Comparison of ENCODE assay signal across 2 cellular contexts in the genomic region with DNA sequence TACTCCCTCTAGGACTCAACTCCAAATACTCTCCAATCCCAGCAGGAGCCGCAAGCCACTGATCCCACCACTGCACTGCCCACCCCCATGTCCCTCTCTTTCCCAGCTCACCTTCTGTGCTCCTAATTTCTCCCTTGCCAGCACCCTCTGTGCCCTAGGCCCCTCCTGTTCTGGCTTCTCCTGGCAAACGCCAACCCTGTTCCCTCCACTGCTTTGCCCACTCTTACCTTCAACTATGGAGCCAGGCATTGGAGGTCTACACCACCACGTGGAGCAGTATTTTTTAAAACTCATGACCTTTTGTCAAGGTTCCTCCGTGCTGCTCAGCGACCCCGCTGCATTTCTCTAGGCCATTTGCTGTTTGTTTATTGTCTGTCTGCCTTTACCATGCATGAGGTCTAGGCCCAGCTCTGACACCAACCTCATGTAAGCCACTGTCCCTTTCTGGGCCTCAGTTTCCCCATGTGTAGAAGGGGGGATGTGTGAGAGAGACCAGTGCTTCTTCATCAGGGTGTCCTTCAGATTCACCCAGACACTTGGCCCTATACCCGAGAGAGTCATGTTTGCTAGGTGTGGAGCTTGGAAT.
TF ChIP-seq lines count a peak whose summit lies in the region.

No MANE protein-coding gene starts in this region.

TF ChIP-seq in SK-N-SH, 30 proteins besides CTCF, POLR2A, EP300 and RAD21 (continued from another document):
- TF ChIP-seq, protein P1, sequence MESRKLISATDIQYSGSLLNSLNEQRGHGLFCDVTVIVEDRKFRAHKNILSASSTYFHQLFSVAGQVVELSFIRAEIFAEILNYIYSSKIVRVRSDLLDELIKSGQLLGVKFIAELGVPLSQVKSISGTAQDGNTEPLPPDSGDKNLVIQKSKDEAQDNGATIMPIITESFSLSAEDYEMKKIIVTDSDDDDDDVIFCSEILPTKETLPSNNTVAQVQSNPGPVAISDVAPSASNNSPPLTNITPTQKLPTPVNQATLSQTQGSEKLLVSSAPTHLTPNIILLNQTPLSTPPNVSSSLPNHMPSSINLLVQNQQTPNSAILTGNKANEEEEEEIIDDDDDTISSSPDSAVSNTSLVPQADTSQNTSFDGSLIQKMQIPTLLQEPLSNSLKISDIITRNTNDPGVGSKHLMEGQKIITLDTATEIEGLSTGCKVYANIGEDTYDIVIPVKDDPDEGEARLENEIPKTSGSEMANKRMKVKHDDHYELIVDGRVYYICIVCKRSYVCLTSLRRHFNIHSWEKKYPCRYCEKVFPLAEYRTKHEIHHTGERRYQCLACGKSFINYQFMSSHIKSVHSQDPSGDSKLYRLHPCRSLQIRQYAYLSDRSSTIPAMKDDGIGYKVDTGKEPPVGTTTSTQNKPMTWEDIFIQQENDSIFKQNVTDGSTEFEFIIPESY (IDR thresholded peaks at IDR 0.05; ENCODE audit: borderline replicate concordance, low read depth): no peak
- TF ChIP-seq POLR2AphosphoS5 (IDR thresholded peaks at IDR 0.05; ENCODE audit: low read depth, low read length) (no peak), RFX5 (IDR thresholded peaks at IDR 0.05; ENCODE audit: low read length) (no peak), EZH2phosphoT487 (IDR thresholded peaks at IDR 0.05; ENCODE audit: borderline replicate concordance, low read depth) (no peak)
- TF ChIP-seq, protein P2, sequence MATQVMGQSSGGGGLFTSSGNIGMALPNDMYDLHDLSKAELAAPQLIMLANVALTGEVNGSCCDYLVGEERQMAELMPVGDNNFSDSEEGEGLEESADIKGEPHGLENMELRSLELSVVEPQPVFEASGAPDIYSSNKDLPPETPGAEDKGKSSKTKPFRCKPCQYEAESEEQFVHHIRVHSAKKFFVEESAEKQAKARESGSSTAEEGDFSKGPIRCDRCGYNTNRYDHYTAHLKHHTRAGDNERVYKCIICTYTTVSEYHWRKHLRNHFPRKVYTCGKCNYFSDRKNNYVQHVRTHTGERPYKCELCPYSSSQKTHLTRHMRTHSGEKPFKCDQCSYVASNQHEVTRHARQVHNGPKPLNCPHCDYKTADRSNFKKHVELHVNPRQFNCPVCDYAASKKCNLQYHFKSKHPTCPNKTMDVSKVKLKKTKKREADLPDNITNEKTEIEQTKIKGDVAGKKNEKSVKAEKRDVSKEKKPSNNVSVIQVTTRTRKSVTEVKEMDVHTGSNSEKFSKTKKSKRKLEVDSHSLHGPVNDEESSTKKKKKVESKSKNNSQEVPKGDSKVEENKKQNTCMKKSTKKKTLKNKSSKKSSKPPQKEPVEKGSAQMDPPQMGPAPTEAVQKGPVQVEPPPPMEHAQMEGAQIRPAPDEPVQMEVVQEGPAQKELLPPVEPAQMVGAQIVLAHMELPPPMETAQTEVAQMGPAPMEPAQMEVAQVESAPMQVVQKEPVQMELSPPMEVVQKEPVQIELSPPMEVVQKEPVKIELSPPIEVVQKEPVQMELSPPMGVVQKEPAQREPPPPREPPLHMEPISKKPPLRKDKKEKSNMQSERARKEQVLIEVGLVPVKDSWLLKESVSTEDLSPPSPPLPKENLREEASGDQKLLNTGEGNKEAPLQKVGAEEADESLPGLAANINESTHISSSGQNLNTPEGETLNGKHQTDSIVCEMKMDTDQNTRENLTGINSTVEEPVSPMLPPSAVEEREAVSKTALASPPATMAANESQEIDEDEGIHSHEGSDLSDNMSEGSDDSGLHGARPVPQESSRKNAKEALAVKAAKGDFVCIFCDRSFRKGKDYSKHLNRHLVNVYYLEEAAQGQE (IDR thresholded peaks at IDR 0.05; ENCODE audit: low read depth, low read length): no peak

TF ChIP-seq in SK-N-SH treated with all-trans-retinoic acid at 6 μM for 48 hours, 23 proteins besides CTCF, POLR2A, EP300 and RAD21 (continued from another document):
- TF ChIP-seq PPARA (CRISPR knock-in tag; IDR thresholded peaks at IDR 0.05; ENCODE audit: borderline replicate concordance) (no peak), TCF4 (CRISPR knock-in tag; IDR thresholded peaks at IDR 0.05; ENCODE audit: borderline replicate concordance) (no peak), RARB (CRISPR knock-in tag; IDR thresholded peaks at IDR 0.05) (no peak), GLIS3 (CRISPR knock-in tag; IDR thresholded peaks at IDR 0.05) (no peak), BACH2 (CRISPR knock-in tag; IDR thresholded peaks at IDR 0.05; ENCODE audit: borderline replicate concordance) (no peak), CSDC2 (CRISPR knock-in tag; IDR thresholded peaks at IDR 0.05) (no peak), ISL1 (CRISPR knock-in tag; IDR thresholded peaks at IDR 0.05) (no peak), SNAI2 (CRISPR knock-in tag; IDR thresholded peaks at IDR 0.05) (no peak), ZFP3 (CRISPR knock-in tag; IDR thresholded peaks at IDR 0.05) (no peak), ARNTL (CRISPR knock-in tag; IDR thresholded peaks at IDR 0.05; ENCODE audit: borderline replicate concordance, low read depth) (no peak), ZNF70 (CRISPR knock-in tag; IDR thresholded peaks at IDR 0.05) (no peak), ZNF8 (CRISPR knock-in tag; IDR thresholded peaks at IDR 0.05) (no peak)
- TF ChIP-seq, protein P3, sequence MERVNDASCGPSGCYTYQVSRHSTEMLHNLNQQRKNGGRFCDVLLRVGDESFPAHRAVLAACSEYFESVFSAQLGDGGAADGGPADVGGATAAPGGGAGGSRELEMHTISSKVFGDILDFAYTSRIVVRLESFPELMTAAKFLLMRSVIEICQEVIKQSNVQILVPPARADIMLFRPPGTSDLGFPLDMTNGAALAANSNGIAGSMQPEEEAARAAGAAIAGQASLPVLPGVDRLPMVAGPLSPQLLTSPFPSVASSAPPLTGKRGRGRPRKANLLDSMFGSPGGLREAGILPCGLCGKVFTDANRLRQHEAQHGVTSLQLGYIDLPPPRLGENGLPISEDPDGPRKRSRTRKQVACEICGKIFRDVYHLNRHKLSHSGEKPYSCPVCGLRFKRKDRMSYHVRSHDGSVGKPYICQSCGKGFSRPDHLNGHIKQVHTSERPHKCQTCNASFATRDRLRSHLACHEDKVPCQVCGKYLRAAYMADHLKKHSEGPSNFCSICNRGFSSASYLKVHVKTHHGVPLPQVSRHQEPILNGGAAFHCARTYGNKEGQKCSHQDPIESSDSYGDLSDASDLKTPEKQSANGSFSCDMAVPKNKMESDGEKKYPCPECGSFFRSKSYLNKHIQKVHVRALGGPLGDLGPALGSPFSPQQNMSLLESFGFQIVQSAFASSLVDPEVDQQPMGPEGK (CRISPR knock-in tag; IDR thresholded peaks at IDR 0.05; ENCODE audit: borderline replicate concordance): no peak
- TF ChIP-seq, protein P4, sequence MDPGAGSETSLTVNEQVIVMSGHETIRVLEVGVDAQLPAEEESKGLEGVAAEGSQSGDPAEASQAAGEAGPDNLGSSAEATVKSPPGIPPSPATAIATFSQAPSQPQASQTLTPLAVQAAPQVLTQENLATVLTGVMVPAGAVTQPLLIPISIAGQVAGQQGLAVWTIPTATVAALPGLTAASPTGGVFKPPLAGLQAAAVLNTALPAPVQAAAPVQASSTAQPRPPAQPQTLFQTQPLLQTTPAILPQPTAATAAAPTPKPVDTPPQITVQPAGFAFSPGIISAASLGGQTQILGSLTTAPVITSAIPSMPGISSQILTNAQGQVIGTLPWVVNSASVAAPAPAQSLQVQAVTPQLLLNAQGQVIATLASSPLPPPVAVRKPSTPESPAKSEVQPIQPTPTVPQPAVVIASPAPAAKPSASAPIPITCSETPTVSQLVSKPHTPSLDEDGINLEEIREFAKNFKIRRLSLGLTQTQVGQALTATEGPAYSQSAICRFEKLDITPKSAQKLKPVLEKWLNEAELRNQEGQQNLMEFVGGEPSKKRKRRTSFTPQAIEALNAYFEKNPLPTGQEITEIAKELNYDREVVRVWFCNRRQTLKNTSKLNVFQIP (CRISPR knock-in tag; IDR thresholded peaks at IDR 0.05; ENCODE audit: borderline replicate concordance, low read depth): no peak
- TF ChIP-seq, protein P5, sequence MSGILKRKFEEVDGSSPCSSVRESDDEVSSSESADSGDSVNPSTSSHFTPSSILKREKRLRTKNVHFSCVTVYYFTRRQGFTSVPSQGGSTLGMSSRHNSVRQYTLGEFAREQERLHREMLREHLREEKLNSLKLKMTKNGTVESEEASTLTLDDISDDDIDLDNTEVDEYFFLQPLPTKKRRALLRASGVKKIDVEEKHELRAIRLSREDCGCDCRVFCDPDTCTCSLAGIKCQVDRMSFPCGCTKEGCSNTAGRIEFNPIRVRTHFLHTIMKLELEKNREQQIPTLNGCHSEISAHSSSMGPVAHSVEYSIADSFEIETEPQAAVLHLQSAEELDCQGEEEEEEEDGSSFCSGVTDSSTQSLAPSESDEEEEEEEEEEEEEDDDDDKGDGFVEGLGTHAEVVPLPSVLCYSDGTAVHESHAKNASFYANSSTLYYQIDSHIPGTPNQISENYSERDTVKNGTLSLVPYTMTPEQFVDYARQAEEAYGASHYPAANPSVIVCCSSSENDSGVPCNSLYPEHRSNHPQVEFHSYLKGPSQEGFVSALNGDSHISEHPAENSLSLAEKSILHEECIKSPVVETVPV (CRISPR knock-in tag; IDR thresholded peaks at IDR 0.05): no peak
- TF ChIP-seq, protein P6, sequence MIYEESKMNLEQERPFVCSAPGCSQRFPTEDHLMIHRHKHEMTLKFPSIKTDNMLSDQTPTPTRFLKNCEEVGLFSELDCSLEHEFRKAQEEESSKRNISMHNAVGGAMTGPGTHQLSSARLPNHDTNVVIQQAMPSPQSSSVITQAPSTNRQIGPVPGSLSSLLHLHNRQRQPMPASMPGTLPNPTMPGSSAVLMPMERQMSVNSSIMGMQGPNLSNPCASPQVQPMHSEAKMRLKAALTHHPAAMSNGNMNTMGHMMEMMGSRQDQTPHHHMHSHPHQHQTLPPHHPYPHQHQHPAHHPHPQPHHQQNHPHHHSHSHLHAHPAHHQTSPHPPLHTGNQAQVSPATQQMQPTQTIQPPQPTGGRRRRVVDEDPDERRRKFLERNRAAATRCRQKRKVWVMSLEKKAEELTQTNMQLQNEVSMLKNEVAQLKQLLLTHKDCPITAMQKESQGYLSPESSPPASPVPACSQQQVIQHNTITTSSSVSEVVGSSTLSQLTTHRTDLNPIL (CRISPR knock-in tag; IDR thresholded peaks at IDR 0.05; ENCODE audit: low read depth): no peak
- TF ChIP-seq, protein P7, sequence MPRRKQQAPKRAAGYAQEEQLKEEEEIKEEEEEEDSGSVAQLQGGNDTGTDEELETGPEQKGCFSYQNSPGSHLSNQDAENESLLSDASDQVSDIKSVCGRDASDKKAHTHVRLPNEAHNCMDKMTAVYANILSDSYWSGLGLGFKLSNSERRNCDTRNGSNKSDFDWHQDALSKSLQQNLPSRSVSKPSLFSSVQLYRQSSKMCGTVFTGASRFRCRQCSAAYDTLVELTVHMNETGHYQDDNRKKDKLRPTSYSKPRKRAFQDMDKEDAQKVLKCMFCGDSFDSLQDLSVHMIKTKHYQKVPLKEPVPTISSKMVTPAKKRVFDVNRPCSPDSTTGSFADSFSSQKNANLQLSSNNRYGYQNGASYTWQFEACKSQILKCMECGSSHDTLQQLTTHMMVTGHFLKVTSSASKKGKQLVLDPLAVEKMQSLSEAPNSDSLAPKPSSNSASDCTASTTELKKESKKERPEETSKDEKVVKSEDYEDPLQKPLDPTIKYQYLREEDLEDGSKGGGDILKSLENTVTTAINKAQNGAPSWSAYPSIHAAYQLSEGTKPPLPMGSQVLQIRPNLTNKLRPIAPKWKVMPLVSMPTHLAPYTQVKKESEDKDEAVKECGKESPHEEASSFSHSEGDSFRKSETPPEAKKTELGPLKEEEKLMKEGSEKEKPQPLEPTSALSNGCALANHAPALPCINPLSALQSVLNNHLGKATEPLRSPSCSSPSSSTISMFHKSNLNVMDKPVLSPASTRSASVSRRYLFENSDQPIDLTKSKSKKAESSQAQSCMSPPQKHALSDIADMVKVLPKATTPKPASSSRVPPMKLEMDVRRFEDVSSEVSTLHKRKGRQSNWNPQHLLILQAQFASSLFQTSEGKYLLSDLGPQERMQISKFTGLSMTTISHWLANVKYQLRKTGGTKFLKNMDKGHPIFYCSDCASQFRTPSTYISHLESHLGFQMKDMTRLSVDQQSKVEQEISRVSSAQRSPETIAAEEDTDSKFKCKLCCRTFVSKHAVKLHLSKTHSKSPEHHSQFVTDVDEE (CRISPR knock-in tag; IDR thresholded peaks at IDR 0.05): no peak
